8 cellular contexts compared by ENCODE assay signal in the genomic region with DNA sequence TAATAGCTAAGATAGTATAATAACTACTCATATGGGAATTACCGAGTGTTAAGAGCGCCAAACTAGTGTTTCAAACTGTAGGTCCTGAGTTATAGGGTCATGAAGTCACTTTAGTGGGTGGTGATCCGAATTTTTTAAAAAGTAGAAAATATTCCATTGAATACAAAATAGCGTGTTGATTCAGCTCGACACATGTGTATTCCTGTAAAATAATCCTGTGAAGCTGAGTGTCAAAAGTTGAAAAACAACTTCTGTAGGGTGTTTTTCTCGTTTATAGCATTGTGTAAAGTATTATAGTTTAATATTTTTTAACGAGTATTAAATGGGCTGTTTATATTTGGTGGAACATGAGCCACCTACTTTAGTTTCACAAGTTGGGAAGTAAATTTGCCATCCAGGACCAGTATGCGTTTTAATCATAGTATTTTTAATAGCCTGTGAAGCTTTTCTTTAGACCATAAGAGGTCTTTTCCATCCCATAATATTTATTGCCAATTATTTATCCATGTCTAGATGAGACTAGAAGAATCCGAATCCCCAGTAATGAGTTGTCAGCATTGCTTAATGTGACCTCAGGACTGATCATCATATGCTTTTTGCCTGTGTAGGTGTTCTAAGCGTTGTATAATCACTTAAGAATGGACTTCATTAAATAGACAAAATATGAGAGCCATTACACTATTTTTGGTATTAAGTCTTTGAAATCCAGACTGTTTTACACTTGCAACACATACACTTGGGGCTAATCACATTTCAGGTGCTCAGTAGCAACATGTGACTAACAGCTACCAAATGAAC.
A peak's percentile ranks its signal among the peaks of the same experiment; 100 is the strongest.
DNase-seq lines count a peak whose midpoint lies in the region; ATAC-seq, FAIRE-seq and TF ChIP-seq lines count a peak whose summit lies in the region.

No MANE protein-coding gene starts in this region.

- H3K27ac Mint-ChIP-seq in activated CD4-positive, alpha-beta T cell treated with anti-CD3 and anti-CD28 coated beads, Interleukin-2, amount 10 ng/mL, durations not matched to agents 24 days and 14 days = peak overlapping the region; percentile 29
- peak overlapping the region; percentile 89 to 92 for H3K27ac Mint-ChIP-seq in activated naive CD4-positive, alpha-beta T cell treated with anti-CD3 and anti-CD28 coated beads, Interleukin-2, amount 50 U/mL, for 72 hours

- TF ChIP-seq CTCF in kidney (IDR thresholded peaks at IDR 0.05; ENCODE audit: borderline replicate concordance, extremely low read depth, insufficient read depth) = no peak

- peak overlapping the region; percentile 91 to 99 for H3K27ac ChIP-seq in kidney (ENCODE audit: low read depth in 2 of 2, low read length in 2 of 2)
- no peak overlapping the region for H3K27ac ChIP-seq in thymus (ENCODE audit: low read depth)

- no peak for ATAC-seq in activated naive CD4-positive, alpha-beta T cell treated with anti-CD3 and anti-CD28 coated beads, Interleukin-2, amount 50 U/mL, for 72 hours

- H3K4me3 ChIP-seq in kidney (ENCODE audit: low read length in 2 of 2) = peak overlapping the region; percentile 89 to 90
- H3K4me3 ChIP-seq in thymus (ENCODE audit: low read length) = peak overlapping the region; percentile 18

- H3K9ac ChIP-seq in kidney (ENCODE audit: low read length in 2 of 2) = peak overlapping the region; percentile 58 to 92

- peaks cover 20% of the 10 kb centered on the region for H3K36me3 Mint-ChIP-seq in activated CD4-positive, alpha-beta T cell treated with anti-CD3 and anti-CD28 coated beads, Interleukin-2, amount 10 ng/mL, durations not matched to agents 24 days and 14 days (ENCODE audit: low read depth)
- peaks cover 12 to 17% of the 10 kb centered on the region in 2 donors for H3K36me3 Mint-ChIP-seq in activated naive CD4-positive, alpha-beta T cell treated with anti-CD3 and anti-CD28 coated beads, Interleukin-2, amount 50 U/mL, for 72 hours

- no peak for DNase-seq in activated CD4-positive, alpha-beta T cell treated with anti-CD3 and anti-CD28 coated beads, Interleukin-2, amount 10 ng/mL, durations not matched to agents 24 days and 14 days
- DNase-seq in activated CD4-positive, alpha-beta T cell treated with anti-CD3 and anti-CD28 coated beads for 48 hours = no peak
- DNase-seq in activated naive CD4-positive, alpha-beta T cell treated with anti-CD3 and anti-CD28 coated beads, Interleukin-2, amount 50 U/mL, for 72 hours (ENCODE audit: low spot score in 2 of 2) = no peak
- no peak for DNase-seq in kidney
- DNase-seq in NCI-H1930 (lab: John Stamatoyannopoulos, UW) = no peak
- no peak for DNase-seq in stimulated activated CD4-positive, alpha-beta T cell treated with anti-CD3 and anti-CD28 coated beads, Interleukin-15, amount 100 ng/mL, for 24 hours
- no peak for DNase-seq in occipital lobe (lab: John Stamatoyannopoulos, UW)

- no peaks in the 10 kb centered on the region for H3K27me3 Mint-ChIP-seq in activated CD4-positive, alpha-beta T cell treated with anti-CD3 and anti-CD28 coated beads, Interleukin-2, amount 10 ng/mL, durations not matched to agents 24 days and 14 days

- no peaks in the 10 kb centered on the region for H3K9me3 ChIP-seq in kidney (ENCODE audit: control insufficient read depth in 1 of 2, low read length in 2 of 2)
- H3K9me3 ChIP-seq in thymus (ENCODE audit: control insufficient read depth) = no peaks in the 10 kb centered on the region

- H3K36me3 ChIP-seq in kidney (ENCODE audit: control insufficient read depth in 1 of 2, insufficient read depth in 2 of 2, low read length in 2 of 2) (no peaks in the 10 kb centered on the region), thymus (ENCODE audit: control insufficient read depth, insufficient read depth) (no peaks in the 10 kb centered on the region)

- H3K4me1 Mint-ChIP-seq in activated CD4-positive, alpha-beta T cell treated with anti-CD3 and anti-CD28 coated beads, Interleukin-2, amount 10 ng/mL, durations not matched to agents 24 days and 14 days = peaks cover 47% of the 10 kb centered on the region

- 58% methylated on average over 10 of the region's 10 CpGs for WGBS in thymus

- no peaks in the 10 kb centered on the region for H3K9me3 Mint-ChIP-seq in activated CD4-positive, alpha-beta T cell treated with anti-CD3 and anti-CD28 coated beads, Interleukin-2, amount 10 ng/mL, durations not matched to agents 24 days and 14 days
- no peaks in the 10 kb centered on the region for H3K9me3 Mint-ChIP-seq in activated naive CD4-positive, alpha-beta T cell treated with anti-CD3 and anti-CD28 coated beads, Interleukin-2, amount 50 U/mL, for 72 hours

- FAIRE-seq in kidney (lab: Jason Lieb, UNC) = no peak

- no peaks in the 10 kb centered on the region for H3K27me3 ChIP-seq in thymus (ENCODE audit: control insufficient read depth, insufficient read depth)

- H3K4me1 ChIP-seq in kidney (ENCODE audit: control insufficient read depth in 1 of 2, insufficient read depth in 1 of 2, low read depth in 1 of 2, low read length in 2 of 2) (peaks cover 5 to 16% of the 10 kb centered on the region in 2 donors), thymus (ENCODE audit: control insufficient read depth, insufficient read depth, low read length) (peaks cover 7% of the 10 kb centered on the region)

- peak overlapping the region; percentile 90 for H3K4me3 Mint-ChIP-seq in activated CD4-positive, alpha-beta T cell treated with anti-CD3 and anti-CD28 coated beads, Interleukin-2, amount 10 ng/mL, durations not matched to agents 24 days and 14 days

- intact Hi-C loops in activated CD4-positive, alpha-beta T cell treated with anti-CD3 and anti-CD28 coated beads, Interleukin-2, amount 10 ng/mL, durations not matched to agents 24 days and 14 days (cut with micrococcal nuclease) = loop anchor here (5.0 kb wide), 5 partner anchors 559 to 1876 kb away; a partner anchor contains a TSS
- intact Hi-C loops in kidney (cut with DNase I) = no loop called here
